ENCODE assay signal across 8 cellular contexts in genomic region chr22:50261615-50262459, GRCh38. TPM values are rescaled to one million over a fixed set of nuclear protein-coding genes. Genes with fewer than 3 reads are reported as not detected.
DNase-seq lines count a peak whose midpoint lies in the region; ATAC-seq and TF ChIP-seq lines count a peak whose summit lies in the region.

Gene MAPK12, minus strand, starts transcription at chr22:50261683. Its CDS starts 174 bp downstream, at chr22:50261509.

- H3K27me3 ChIP-seq in breast epithelium: peaks cover 0 to 25% of the 10 kb centered on the region in 2 donors
- H3K27me3 ChIP-seq in layer of hippocampus (ENCODE audit: control insufficient read depth, insufficient read depth, low read length): peaks cover 9% of the 10 kb centered on the region
- peaks cover 0 to 79% of the 10 kb centered on the region in 2 donors for H3K27me3 ChIP-seq in tibial artery

- H3K9me3 ChIP-seq in breast epithelium (no peaks in the 10 kb centered on the region), tibial artery (no peaks in the 10 kb centered on the region)

- H3K4me1 ChIP-seq in breast epithelium (no peaks in the 10 kb centered on the region), tibial artery (peaks cover 0 to 23% (median 12%) of the 10 kb centered on the region in 4 donors)

- peak within 1 kb of the TSS; percentile 46 for H3K27ac Mint-ChIP-seq in activated naive CD4-positive, alpha-beta T cell treated with anti-CD3 and anti-CD28 coated beads, Interleukin-2, amount 50 U/mL, for 24 hours

- no peak for TF ChIP-seq POLR2A in NB4 (IDR thresholded peaks at IDR 0.05; ENCODE audit: extremely low read depth, insufficient read length)
- TF ChIP-seq POLR2A in breast epithelium (IDR thresholded peaks at IDR 0.05): no peak

- H3K36me3 ChIP-seq in breast epithelium: no peaks in the 10 kb centered on the region
- no peaks in the 10 kb centered on the region for H3K36me3 ChIP-seq in tibial artery

- no peaks in the 10 kb centered on the region for H3K9me3 Mint-ChIP-seq in activated naive CD4-positive, alpha-beta T cell treated with anti-CD3 and anti-CD28 coated beads, Interleukin-2, amount 50 U/mL, for 24 hours

- H3K4me3 ChIP-seq in NB4 (ENCODE audit: low read depth, low read length): peak within 1 kb of the TSS; percentile 57
- peak within 1 kb of the TSS; percentile 43 to 79 (median 50) for H3K4me3 ChIP-seq in breast epithelium
- H3K4me3 ChIP-seq in tibial artery: peak within 1 kb of the TSS; percentile 44 to 49

- peak within 1 kb of the TSS in 1 of 2 donors; percentile 38 for H3K27ac ChIP-seq in breast epithelium
- H3K27ac ChIP-seq in layer of hippocampus (ENCODE audit: low read depth, low read length): peak within 1 kb of the TSS; percentile 38
- H3K27ac ChIP-seq in tibial artery: no peak within 1 kb of the TSS

- intact Hi-C loops in breast epithelium (cut with DNase I; ENCODE audit: low total_unique reads) (no loop called here), tibial artery (cut with DNase I; ENCODE audit: low total_unique reads) (no loop called here), posterior cingulate gyrus (cut with DNase I) (no loop called here)

- no peak for DNase-seq in activated naive CD4-positive, alpha-beta T cell treated with anti-CD3 and anti-CD28 coated beads, Interleukin-2, amount 50 U/mL, for 16 hours
- DNase-seq in NB4 (ENCODE audit: low read depth): peak; percentile 79
- no peak for DNase-seq in breast epithelium (ENCODE audit: low spot score in 2 of 2)
- DNase-seq in tibial artery: no peak
- no peak for DNase-seq in posterior cingulate gyrus

- H3K36me3 Mint-ChIP-seq in activated naive CD4-positive, alpha-beta T cell treated with anti-CD3 and anti-CD28 coated beads, Interleukin-2, amount 50 U/mL, for 24 hours: no peaks in the 10 kb centered on the region

- peaks cover 6% of the 10 kb centered on the region for H3K4me1 Mint-ChIP-seq in activated naive CD4-positive, alpha-beta T cell treated with anti-CD3 and anti-CD28 coated beads, Interleukin-2, amount 50 U/mL, for 24 hours

- H3K4me3 Mint-ChIP-seq in activated naive CD4-positive, alpha-beta T cell treated with anti-CD3 and anti-CD28 coated beads, Interleukin-2, amount 50 U/mL, for 24 hours: peak within 1 kb of the TSS; percentile 51

- ATAC-seq in HG03135 (IDR thresholded peaks at IDR 0.05; ENCODE audit: unreplicated experiment): no peak

- peaks cover 9% of the 10 kb centered on the region for H3K27me3 Mint-ChIP-seq in activated naive CD4-positive, alpha-beta T cell treated with anti-CD3 and anti-CD28 coated beads, Interleukin-2, amount 50 U/mL, for 24 hours

- TF ChIP-seq CTCF in NB4 (IDR thresholded peaks at IDR 0.05; ENCODE audit: low read depth, low read length) (no peak), breast epithelium (IDR thresholded peaks at IDR 0.05) (no peak), tibial artery (IDR thresholded peaks at IDR 0.05) (no peak)

RNA-seq across cellular contexts. Expression of gene MAPK12, which starts in this region (rescaled TPM):
- total RNA-seq in breast epithelium: 1 to 10 TPM; 3.8 to 9.8 (median 5.3) TPM
